In genomic region chr9:98999152-98999525, GRCh38 we compare ENCODE assay signal across 8 cellular contexts. TPM values are rescaled to one million over a fixed set of nuclear protein-coding genes. Genes with fewer than 3 reads are reported as not detected.
A peak's percentile ranks its signal among the peaks of the same experiment; 100 is the strongest.
DNase-seq lines count a peak whose midpoint lies in the region; ATAC-seq and TF ChIP-seq lines count a peak whose summit lies in the region.
"Had no signal": no experiment of that assay in that cellular context is flagged by ENCODE, and none has a peak within 500 bp of the region (broad histone marks: within the 10 kb centered on the region; RNA-seq: fewer than 3 reads in every experiment).

No MANE protein-coding gene starts in this region.

- ATAC-seq in HG02759 (IDR thresholded peaks at IDR 0.05; ENCODE audit: unreplicated experiment), result peak; percentile 21
- no peak for ATAC-seq in left ventricle myocardium superior
- ATAC-seq in HG02610 (IDR thresholded peaks at IDR 0.05; ENCODE audit: unreplicated experiment), result no peak

- peaks cover 0 to 2% (median 0%) of the 10 kb centered on the region in 5 donors for H3K9me3 ChIP-seq in subcutaneous abdominal adipose tissue (ENCODE audit: control insufficient read depth in 5 of 5, low read length in 5 of 5)

- no peaks in the 10 kb centered on the region for H3K27me3 ChIP-seq in subcutaneous abdominal adipose tissue (ENCODE audit: control insufficient read depth in 5 of 5, insufficient read depth in 4 of 5, low read length in 5 of 5)

- peak; percentile 54 for TF ChIP-seq CTCF in VCaP (conservative IDR thresholded peaks at IDR 0.05)

- no peak overlapping the region for H3K27ac ChIP-seq in VCaP
- H3K27ac ChIP-seq in subcutaneous abdominal adipose tissue (ENCODE audit: low read depth, low read length), result peak overlapping the region; percentile 93

- peaks cover 15 to 62% (median 55%) of the 10 kb centered on the region in 5 donors for H3K4me1 ChIP-seq in subcutaneous abdominal adipose tissue (ENCODE audit: control insufficient read depth in 5 of 5, insufficient read depth in 5 of 5, low read length in 5 of 5)

- H3K9ac ChIP-seq in subcutaneous abdominal adipose tissue (ENCODE audit: low read length in 5 of 5), result peak overlapping the region in 3 of 5 donors; percentile 3 to 40 (median 18)

- intact Hi-C loops in left ventricle myocardium superior (cut with micrococcal nuclease), result loop anchor here (5.0 kb wide), 1 partner anchor 137 kb away; no protein-coding TSS in a partner anchor

- DNase-seq in left ventricle myocardium superior (peak; percentile 58), HUDEP-2 (lab: John Stamatoyannopoulos, UW; ENCODE audit: unreplicated experiment in 76 of 76) (no peak), NCI-H524 treated with DMSO at 0.1 percent for 48 hours (lab: John Stamatoyannopoulos, UW) (no peak)

- H3K36me3 ChIP-seq in subcutaneous abdominal adipose tissue (ENCODE audit: control insufficient read depth in 5 of 5, insufficient read depth in 5 of 5, low read length in 5 of 5), result peaks cover 0 to 54% (median 50%) of the 10 kb centered on the region in 5 donors

- H3K4me3 ChIP-seq in subcutaneous abdominal adipose tissue (ENCODE audit: low read depth in 1 of 5, low read length in 5 of 5), result peak overlapping the region in 1 of 5 donors; percentile 40

RNA-seq across cellular contexts. Expression of gene COL15A1, which starts 55.4 kb away (rescaled TPM):
- total RNA-seq in left ventricle myocardium superior, result 47.2 TPM
- total RNA-seq: Caco-2 had no signal
